In the genomic region with DNA sequence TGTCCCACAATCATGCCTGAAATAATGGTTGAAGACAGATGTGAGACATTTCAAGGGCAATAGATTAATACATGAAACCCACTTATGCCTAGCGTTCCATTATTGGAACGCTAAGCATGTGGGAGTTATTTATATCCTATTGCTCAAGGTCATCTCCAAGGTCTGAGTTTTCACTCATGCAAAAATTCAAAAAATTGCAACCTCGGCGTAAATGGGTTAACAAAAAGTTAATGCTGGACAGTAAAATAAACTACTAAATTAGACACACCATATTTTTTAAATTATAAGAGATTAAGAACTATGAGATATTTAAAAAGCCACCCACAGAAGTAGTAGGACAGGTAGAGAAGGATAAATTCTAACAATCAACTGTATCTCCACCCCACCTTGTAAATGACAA, we compare ENCODE assay signal across 26 cellular contexts.
"Had no signal": no experiment of that assay in that cellular context is flagged by ENCODE, and none has a peak within 500 bp of the region (broad histone marks: within the 10 kb centered on the region; RNA-seq: fewer than 3 reads in every experiment).

No MANE protein-coding gene starts in this region.

- H3K27ac ChIP-seq: adrenal gland, ascending aorta, cardiac muscle cell, VCaP had no signal

- DNase-seq: activated B cell treated with CpG ODN at 0.5 μM for 24 hours; activated CD4-positive, alpha-beta memory T cell treated with anti-CD3 and anti-CD28 coated beads for 36 hours; activated CD4-positive, alpha-beta T cell treated with anti-CD3 and anti-CD28 coated beads for 4 hours; activated CD4-positive, alpha-beta T cell treated with anti-CD3 and anti-CD28 coated beads, Interleukin-2, amount 10 ng/mL, durations not matched to agents 24 days and 14 days; activated CD4-positive, alpha-beta T cell treated with anti-CD3 and anti-CD28 coated beads, Interleukin-2, amount 50 U/mL, for 1 hour; activated CD4-positive, alpha-beta T cell treated with anti-CD3 and anti-CD28 coated beads, Interleukin-2, amount 50 U/mL, for 4 hours; activated CD4-positive, CD25-positive, alpha-beta regulatory T cell treated with anti-CD3 and anti-CD28 coated beads, Interleukin-2, amount 50 U/mL, for 72 hours; activated CD8-positive, alpha-beta memory T cell treated with anti-CD3 and anti-CD28 coated beads, Interleukin-2, amount 50 U/mL, for 48 hours; activated CD8-positive, alpha-beta T cell treated with anti-CD3 and anti-CD28 coated beads for 36 hours; activated effector memory CD4-positive, alpha-beta T cell treated with Interleukin-2 at 50 U/mL for 16 hours; activated gamma-delta T cell; activated naive CD4-positive, alpha-beta T cell treated with anti-CD3 and anti-CD28 coated beads, Interleukin-2, amount 10 ng/mL, durations not matched to agents 7 days and 5 days; activated naive CD4-positive, alpha-beta T cell treated with Interleukin-2 at 50 U/mL for 16 hours; activated naive CD8-positive, alpha-beta T cell treated with anti-CD3 and anti-CD28 coated beads for 36 hours; activated T-cell treated with anti-CD3 and anti-CD28 coated beads, Interleukin-2, amount 50 U/mL, for 24 hours; activated T-cell treated with anti-CD3 and anti-CD28 coated beads, Interleukin-2, amount 50 U/mL, for 48 hours; adrenal gland; amniotic stem cell; caudate nucleus; cerebellar nuclear complex; T-helper 2 cell; T-helper 9 cell had no signal

- ATAC-seq: activated CD8-positive, alpha-beta T cell treated with anti-CD3 and anti-CD28 coated beads for 36 hours had no signal

- FAIRE-seq: bronchial epithelial cell had no signal

- H3K4me3 ChIP-seq: adrenal gland, ascending aorta, cardiac muscle cell had no signal

- H3K36me3 ChIP-seq: adrenal gland, ascending aorta, cardiac muscle cell had no signal

- H3K27me3 ChIP-seq: adrenal gland, ascending aorta, cardiac muscle cell had no signal

- H3K9me3 ChIP-seq: adrenal gland, ascending aorta had no signal

- H3K4me1 ChIP-seq: adrenal gland, ascending aorta had no signal
